10 cellular contexts compared by ENCODE assay signal in genomic region chr5:119335261-119335677, GRCh38. TPM values are rescaled to one million over a fixed set of nuclear protein-coding genes. Genes with fewer than 3 reads are reported as not detected.
DNase-seq lines count a peak whose midpoint lies in the region; ATAC-seq and TF ChIP-seq lines count a peak whose summit lies in the region.
"Had no signal": no experiment of that assay in that cellular context is flagged by ENCODE, and none has a peak within 500 bp of the region (broad histone marks: within the 10 kb centered on the region; RNA-seq: fewer than 3 reads in every experiment).

No MANE protein-coding gene starts in this region.

- TF ChIP-seq CTCF in DOHH2 (IDR thresholded peaks at IDR 0.05; ENCODE audit: low read depth, low read length, poor library complexity, severe bottlenecking): peak; percentile 7
- TF ChIP-seq CTCF in neutrophil (IDR thresholded peaks at IDR 0.05): no peak

- no peaks in the 10 kb centered on the region for H4K20me1 ChIP-seq in DOHH2 (ENCODE audit: control insufficient read depth, insufficient read depth, low read depth, low read length)

- peaks cover 59 to 67% (median 64%) of the 10 kb centered on the region in 3 donors for H3K4me1 Mint-ChIP-seq in IgD-negative memory B cell
- H3K4me1 Mint-ChIP-seq in activated naive CD8-positive, alpha-beta T cell treated with anti-CD3 and anti-CD28 coated beads, Interleukin-2, amount 50 U/mL, for 24 hours: peaks cover 98% of the 10 kb centered on the region

- no peak for ATAC-seq in activated naive CD8-positive, alpha-beta T cell treated with anti-CD3 and anti-CD28 coated beads, Interleukin-2, amount 50 U/mL, for 24 hours
- no peak for ATAC-seq in HG03135 (IDR thresholded peaks at IDR 0.05; ENCODE audit: unreplicated experiment)
- ATAC-seq in HG03521 (IDR thresholded peaks at IDR 0.05; ENCODE audit: unreplicated experiment): no peak

- peak overlapping the region; percentile 54 to 69 (median 67) for H3K27ac Mint-ChIP-seq in IgD-negative memory B cell
- H3K27ac Mint-ChIP-seq in activated naive CD8-positive, alpha-beta T cell treated with anti-CD3 and anti-CD28 coated beads, Interleukin-2, amount 50 U/mL, for 24 hours: peak overlapping the region; percentile 98
- H3K27ac Mint-ChIP-seq: brain had no signal

- no peak for DNase-seq in activated naive CD8-positive, alpha-beta T cell treated with anti-CD3 and anti-CD28 coated beads, Interleukin-2, amount 50 U/mL, for 24 hours
- no peak for DNase-seq in NCI-H446 treated with DMSO at 0.1 percent for 48 hours (lab: John Stamatoyannopoulos, UW)
- DNase-seq in stimulated activated CD4-positive, alpha-beta T cell treated with anti-CD3 and anti-CD28 coated beads, Interleukin-12 subunit alpha, Interleukin-12 subunit beta, amount 100 ng/mL, for 4 hours: no peak

- H3K4me3 Mint-ChIP-seq in IgD-negative memory B cell: peak overlapping the region; percentile 91 to 97 (median 94)
- peak overlapping the region; percentile 71 for H3K4me3 Mint-ChIP-seq in activated naive CD8-positive, alpha-beta T cell treated with anti-CD3 and anti-CD28 coated beads, Interleukin-2, amount 50 U/mL, for 24 hours
- H3K4me3 Mint-ChIP-seq: brain had no signal

- peaks cover 12% of the 10 kb centered on the region for H3F3A ChIP-seq in DOHH2 (ENCODE audit: control insufficient read depth, insufficient read depth)

- H3K36me3 ChIP-seq in DOHH2 (ENCODE audit: control insufficient read depth, low read length) (no peaks in the 10 kb centered on the region; the same call in 1 of the 2 replicates), neutrophil (no peaks in the 10 kb centered on the region)
- H3K36me3 ChIP-seq: SJSA1 had no signal

- H3K27me3 ChIP-seq in DOHH2 (ENCODE audit: control insufficient read depth, low read length): no peaks in the 10 kb centered on the region
- no peaks in the 10 kb centered on the region for H3K27me3 ChIP-seq in neutrophil
- H3K27me3 ChIP-seq: SJSA1 had no signal

- peak overlapping the region; percentile 89 for H3K4me2 ChIP-seq in DOHH2 (ENCODE audit: low read length)

- H3K36me3 Mint-ChIP-seq in IgD-negative memory B cell: no peaks in the 10 kb centered on the region
- H3K36me3 Mint-ChIP-seq in activated naive CD8-positive, alpha-beta T cell treated with anti-CD3 and anti-CD28 coated beads, Interleukin-2, amount 50 U/mL, for 24 hours (ENCODE audit: low read depth): peaks cover 6% of the 10 kb centered on the region
- H3K36me3 Mint-ChIP-seq: brain had no signal

- no peaks in the 10 kb centered on the region for H3K27me3 Mint-ChIP-seq in IgD-negative memory B cell
- no peaks in the 10 kb centered on the region for H3K27me3 Mint-ChIP-seq in activated naive CD8-positive, alpha-beta T cell treated with anti-CD3 and anti-CD28 coated beads, Interleukin-2, amount 50 U/mL, for 24 hours
- H3K27me3 Mint-ChIP-seq: brain had no signal

- no peak overlapping the region for H3K27ac ChIP-seq in DOHH2 (ENCODE audit: low read depth, low read length)
- peak overlapping the region; percentile 86 for H3K27ac ChIP-seq in neutrophil
- H3K27ac ChIP-seq: SJSA1 had no signal

- H3K4me1 ChIP-seq in DOHH2 (ENCODE audit: control insufficient read depth, low read length) (peaks cover 91% of the 10 kb centered on the region), neutrophil (ENCODE audit: control insufficient read depth in 1 of 2, insufficient read depth in 1 of 2, low read depth in 1 of 2, low read length in 1 of 2) (peaks cover 96 to 99% of the 10 kb centered on the region in 2 experiments)

- no peaks in the 10 kb centered on the region for H3K9me3 Mint-ChIP-seq in IgD-negative memory B cell
- H3K9me3 Mint-ChIP-seq in activated naive CD8-positive, alpha-beta T cell treated with anti-CD3 and anti-CD28 coated beads, Interleukin-2, amount 50 U/mL, for 24 hours: no peaks in the 10 kb centered on the region
- H3K9me3 Mint-ChIP-seq: brain had no signal

- peaks cover 63% of the 10 kb centered on the region for H3K79me2 ChIP-seq in DOHH2 (ENCODE audit: control insufficient read depth, low read length)

- H3K4me3 ChIP-seq in DOHH2 (ENCODE audit: low read length) (peak overlapping the region; percentile 72), neutrophil (ENCODE audit: low read depth in 1 of 2, low read length in 1 of 2) (no peak overlapping the region)
- H3K4me3 ChIP-seq: SJSA1 had no signal

- no peaks in the 10 kb centered on the region for H3K9me3 ChIP-seq in DOHH2 (ENCODE audit: control insufficient read depth, insufficient read depth, low read length)
- H3K9me3 ChIP-seq in neutrophil: no peaks in the 10 kb centered on the region
- H3K9me3 ChIP-seq: SJSA1 had no signal

- H3K9me2 ChIP-seq in DOHH2 (replicated peaks; ENCODE audit: control insufficient read depth, low read length): no peaks in the 10 kb centered on the region

RNA-seq across cellular contexts. Expression of gene TNFAIP8, which starts 20.6 kb away (rescaled TPM):
- 285 TPM for polyA plus RNA-seq in IgD-negative memory B cell
